Comparison of ENCODE assay signal across 14 cellular contexts in genomic region chr19:10828981-10829821, GRCh38. TPM values are rescaled to one million over a fixed set of nuclear protein-coding genes. Genes with fewer than 3 reads are reported as not detected.
DNase-seq lines count a peak whose midpoint lies in the region; TF ChIP-seq lines count a peak whose summit lies in the region.
"Had no signal": no experiment of that assay in that cellular context is flagged by ENCODE, and none has a peak within 500 bp of the region (broad histone marks: within the 10 kb centered on the region; RNA-seq: fewer than 3 reads in every experiment).

No MANE protein-coding gene starts in this region.

- H3K9ac ChIP-seq in HUES64 (ENCODE audit: low read depth, low read length): no peak overlapping the region

- no peaks in the 10 kb centered on the region for H3K9me3 Mint-ChIP-seq in activated T-helper 1 cell treated with anti-CD3 and anti-CD28 coated beads, Interleukin-12 subunit alpha, Interleukin-12 subunit beta, Interleukin-2, Interleukin-4 antibody, amounts not matched to agents 30 ng/mL and 10 ng/mL and 1 ng/mL, durations not matched to agents 14 hours and 24 hours and 36 hours
- H3K9me3 Mint-ChIP-seq: type B pancreatic cell had no signal

- no peaks in the 10 kb centered on the region for H3K27me3 Mint-ChIP-seq in activated T-helper 1 cell treated with anti-CD3 and anti-CD28 coated beads, Interleukin-12 subunit alpha, Interleukin-12 subunit beta, Interleukin-2, Interleukin-4 antibody, amounts not matched to agents 30 ng/mL and 10 ng/mL and 1 ng/mL, durations not matched to agents 14 hours and 24 hours and 36 hours (ENCODE audit: insufficient read depth)
- H3K27me3 Mint-ChIP-seq: type B pancreatic cell had no signal

- no peak overlapping the region for H3K27ac Mint-ChIP-seq in activated T-helper 1 cell treated with anti-CD3 and anti-CD28 coated beads, Interleukin-12 subunit alpha, Interleukin-12 subunit beta, Interleukin-2, Interleukin-4 antibody, amounts not matched to agents 30 ng/mL and 10 ng/mL and 1 ng/mL, durations not matched to agents 14 hours and 24 hours and 36 hours
- H3K27ac Mint-ChIP-seq: type B pancreatic cell had no signal

- in situ Hi-C loops in astrocyte of the spinal cord (cut with HindIII; ENCODE audit: low sequenced_read_pairs): no loop called here

- peak; percentile 48 for DNase-seq in DMS 273 (lab: John Stamatoyannopoulos, UW; ENCODE audit: unreplicated experiment)
- no peak for DNase-seq in DMS 273 treated with DMSO at 0.1 percent for 48 hours (lab: John Stamatoyannopoulos, UW)
- no peak for DNase-seq in astrocyte of the spinal cord (ENCODE audit: low read depth, low spot score)
- no peak for DNase-seq in T-helper 2 cell
- no peak for DNase-seq in activated T-helper 1 cell treated with anti-CD3 and anti-CD28 coated beads, Interleukin-12 subunit alpha, Interleukin-12 subunit beta, Interleukin-2, Interleukin-4 antibody, amounts not matched to agents 30 ng/mL and 10 ng/mL and 1 ng/mL, durations not matched to agents 14 hours and 24 hours and 36 hours (ENCODE audit: low spot score)
- no peak for DNase-seq in glomerular visceral epithelial cell (ENCODE audit: extremely low spot score)
- DNase-seq: 8988T; activated gamma-delta T cell treated with Interleukin-2 at 50 U/mL for 16 hours; NCI-H69; occipital lobe; stimulated activated CD4-positive, alpha-beta T cell treated with anti-CD3 and anti-CD28 coated beads, Interleukin-4, amount 100 ng/mL, for 4 hours had no signal

- no peaks in the 10 kb centered on the region for H3K27me3 ChIP-seq in HUES64 (ENCODE audit: insufficient read depth, low read length)

- H3K27ac ChIP-seq in HUES64 (ENCODE audit: low read depth, low read length): 0 out of 2 replicates have a peak overlapping the region, but pooled peaks have one; percentile 18
- H3K27ac ChIP-seq in mesodermal cell (ENCODE audit: low read depth, low read length, severe bottlenecking): peak overlapping the region; percentile 29

- 94% methylated on average over 26 of the region's 26 CpGs for WGBS in HUES64
- WGBS in mesodermal cell (ENCODE audit: insufficient coverage in 2 of 2), 2 experiments: 96 to 97% methylated on average over 26 of the region's 26 CpGs

- H3K36me3 Mint-ChIP-seq in activated T-helper 1 cell treated with anti-CD3 and anti-CD28 coated beads, Interleukin-12 subunit alpha, Interleukin-12 subunit beta, Interleukin-2, Interleukin-4 antibody, amounts not matched to agents 30 ng/mL and 10 ng/mL and 1 ng/mL, durations not matched to agents 14 hours and 24 hours and 36 hours (ENCODE audit: low read depth): peaks cover 18% of the 10 kb centered on the region

- no peak overlapping the region for H3K4me3 Mint-ChIP-seq in activated T-helper 1 cell treated with anti-CD3 and anti-CD28 coated beads, Interleukin-12 subunit alpha, Interleukin-12 subunit beta, Interleukin-2, Interleukin-4 antibody, amounts not matched to agents 30 ng/mL and 10 ng/mL and 1 ng/mL, durations not matched to agents 14 hours and 24 hours and 36 hours
- H3K4me3 Mint-ChIP-seq: type B pancreatic cell had no signal

- H3K4me1 ChIP-seq in HUES64 (ENCODE audit: insufficient read depth, low read length) (no peaks in the 10 kb centered on the region), mesodermal cell (ENCODE audit: control insufficient read depth, insufficient read depth, low read length, poor library complexity, severe bottlenecking) (no peaks in the 10 kb centered on the region)

- TF ChIP-seq CTCF in astrocyte of the spinal cord (IDR thresholded peaks at IDR 0.05; ENCODE audit: low read depth, low read length): peak; percentile 12

- peaks cover 62% of the 10 kb centered on the region for H3K36me3 ChIP-seq in HUES64 (ENCODE audit: insufficient read depth, low read length)
- peaks cover 70% of the 10 kb centered on the region for H3K36me3 ChIP-seq in mesodermal cell (ENCODE audit: control insufficient read depth, insufficient read depth, low read length)

- intact Hi-C loops in activated T-helper 1 cell treated with anti-CD3 and anti-CD28 coated beads, Interleukin-12 subunit alpha, Interleukin-12 subunit beta, Interleukin-2, Interleukin-4 antibody, amounts not matched to agents 30 ng/mL and 10 ng/mL and 1 ng/mL, durations not matched to agents 14 hours and 24 hours and 36 hours (cut with micrococcal nuclease): no loop called here

- H3K9me3 ChIP-seq in HUES64 (ENCODE audit: insufficient read depth, low read depth, low read length): no peaks in the 10 kb centered on the region
- no peaks in the 10 kb centered on the region for H3K9me3 ChIP-seq in mesodermal cell (ENCODE audit: control insufficient read depth, low read length)

- H3K4me3 ChIP-seq in HUES64 (ENCODE audit: low read length): no peak overlapping the region
- H3K4me3 ChIP-seq in astrocyte of the spinal cord (ENCODE audit: low read depth, low read length): no peak overlapping the region
- no peak overlapping the region for H3K4me3 ChIP-seq in mesodermal cell (ENCODE audit: extremely low read depth, insufficient read depth, low read length, poor library complexity, severe bottlenecking)

- no peaks in the 10 kb centered on the region for H3K4me1 Mint-ChIP-seq in activated T-helper 1 cell treated with anti-CD3 and anti-CD28 coated beads, Interleukin-12 subunit alpha, Interleukin-12 subunit beta, Interleukin-2, Interleukin-4 antibody, amounts not matched to agents 30 ng/mL and 10 ng/mL and 1 ng/mL, durations not matched to agents 14 hours and 24 hours and 36 hours (ENCODE audit: low read depth)

RNA-seq across cellular contexts. Expression of gene TMED1, which starts 6.8 kb away (rescaled TPM):
- polyA plus RNA-seq in HUES64 (2013, experiment 1 of 2): 23.3 TPM
- 24.2 TPM for polyA plus RNA-seq in HUES64 (2013, experiment 2 of 2)
- 40.8 TPM for polyA plus RNA-seq in mesodermal cell (2013, experiment 1 of 2)
- 33.7 TPM for polyA plus RNA-seq in mesodermal cell (2013, experiment 2 of 2)
- total RNA-seq in activated T-helper 1 cell treated with anti-CD3 and anti-CD28 coated beads, Interleukin-12 subunit alpha, Interleukin-12 subunit beta, Interleukin-2, Interleukin-4 antibody, amounts not matched to agents 30 ng/mL and 10 ng/mL and 1 ng/mL, durations not matched to agents 14 hours and 24 hours and 36 hours: 19.8 and 21.0 TPM in 2 replicates

RNA-seq across cellular contexts. Expression of gene C19orf38, which starts 19.0 kb away (rescaled TPM):
- not detected for polyA plus RNA-seq in HUES64 (2013, experiment 1 of 2)
- polyA plus RNA-seq in HUES64 (2013, experiment 2 of 2): not detected
- 0.81 TPM for polyA plus RNA-seq in mesodermal cell (2013, experiment 1 of 2)
- not detected for polyA plus RNA-seq in mesodermal cell (2013, experiment 2 of 2)
- 4.0 and 5.6 TPM in 2 replicates for total RNA-seq in activated T-helper 1 cell treated with anti-CD3 and anti-CD28 coated beads, Interleukin-12 subunit alpha, Interleukin-12 subunit beta, Interleukin-2, Interleukin-4 antibody, amounts not matched to agents 30 ng/mL and 10 ng/mL and 1 ng/mL, durations not matched to agents 14 hours and 24 hours and 36 hours

RNA-seq across cellular contexts. Expression of gene CARM1, which starts 42.2 kb away (rescaled TPM):
- polyA plus RNA-seq in HUES64 (2013, experiment 1 of 2): 104 TPM
- 111 TPM for polyA plus RNA-seq in HUES64 (2013, experiment 2 of 2)
- 93.2 TPM for polyA plus RNA-seq in mesodermal cell (2013, experiment 1 of 2)
- 83.9 TPM for polyA plus RNA-seq in mesodermal cell (2013, experiment 2 of 2)
- total RNA-seq in activated T-helper 1 cell treated with anti-CD3 and anti-CD28 coated beads, Interleukin-12 subunit alpha, Interleukin-12 subunit beta, Interleukin-2, Interleukin-4 antibody, amounts not matched to agents 30 ng/mL and 10 ng/mL and 1 ng/mL, durations not matched to agents 14 hours and 24 hours and 36 hours: 85.9 and 88.0 TPM in 2 replicates
